Comparison of ENCODE assay signal across 8 cellular contexts in genomic region chr9:120956862-120957261, GRCh38.
"Had no signal": no experiment of that assay in that cellular context is flagged by ENCODE, and none has a peak within 500 bp of the region (broad histone marks: within the 10 kb centered on the region; RNA-seq: fewer than 3 reads in every experiment).

No MANE protein-coding gene starts in this region.

- DNase-seq: H9, HCEC 1CT, KBM-7 had no signal

- H3K4me3 ChIP-seq: GM23338 had no signal

- FAIRE-seq: H1, HepG2 had no signal

- H3K9ac ChIP-seq: KMS-11 had no signal

- H3K4me2 ChIP-seq: GM23338, KMS-11 had no signal

- H3K27ac Mint-ChIP-seq: GM23338, H9 had no signal

- H3K27ac ChIP-seq: HL-60, KMS-11 had no signal

- ATAC-seq: GM23338, HepG2 had no signal

- H2AFZ ChIP-seq: GM23338 had no signal

- H3K9me3 Mint-ChIP-seq: GM23338, H9 had no signal

- H3K4me3 Mint-ChIP-seq: GM23338, H9 had no signal
